Comparison of ENCODE assay signal across 17 cellular contexts in the genomic region with DNA sequence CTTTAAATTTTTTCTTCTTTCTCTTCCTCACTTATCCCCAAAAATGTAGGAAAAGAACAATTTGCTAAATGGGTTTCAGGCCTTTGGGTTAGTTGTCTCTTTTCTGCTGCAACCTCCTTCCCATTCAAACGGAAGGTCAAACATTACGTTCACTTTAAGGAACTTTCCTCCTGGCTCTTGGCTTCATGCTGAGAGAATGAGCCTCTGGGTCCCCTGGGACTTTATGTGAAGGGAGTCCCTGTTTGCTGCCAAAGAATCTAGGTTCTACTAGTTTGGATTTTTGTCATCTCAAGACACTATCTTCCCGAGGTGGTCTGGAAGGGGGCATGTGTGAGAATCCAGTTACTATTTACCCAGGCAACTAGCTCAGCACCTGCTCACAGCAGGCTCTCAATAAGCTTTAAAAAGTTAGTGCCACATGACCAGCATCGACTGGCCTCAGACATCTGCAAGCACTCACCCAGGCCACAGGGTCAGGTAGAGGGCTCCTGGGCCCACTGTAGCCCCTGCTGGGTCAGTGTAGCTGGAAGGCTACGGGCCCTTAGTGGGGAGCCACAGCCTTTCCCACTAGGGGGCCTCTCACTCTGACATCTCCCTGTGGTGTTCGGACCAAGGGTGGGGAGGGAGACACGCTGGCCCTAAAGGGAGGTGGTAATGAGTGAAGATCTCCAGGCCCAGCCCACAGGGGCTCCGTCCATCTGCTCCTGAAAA. TPM values are rescaled to one million over a fixed set of nuclear protein-coding genes. Genes with fewer than 3 reads are reported as not detected.
A peak's percentile ranks its signal among the peaks of the same experiment; 100 is the strongest.
DNase-seq lines count a peak whose midpoint lies in the region; ATAC-seq and TF ChIP-seq lines count a peak whose summit lies in the region.
"Had no signal": no experiment of that assay in that cellular context is flagged by ENCODE, and none has a peak within 500 bp of the region (broad histone marks: within the 10 kb centered on the region; RNA-seq: fewer than 3 reads in every experiment).

No MANE protein-coding gene starts in this region.

- H3K4me1 Mint-ChIP-seq in HFFc6 (ENCODE audit: low read depth) (no peaks in the 10 kb centered on the region), WTC11 (peaks cover 55% of the 10 kb centered on the region)
- no peaks in the 10 kb centered on the region for H3K4me1 Mint-ChIP-seq in activated T-helper 2 cell treated with anti-CD3 and anti-CD28 coated beads, Interferon-gamma antibody, Interleukin-2, Interleukin-4, amounts not matched to agents 10 μg/mL and 5 μg/mL and 100 μg/mL, durations not matched to agents 14 hours and 24 hours and 36 hours (ENCODE audit: low read depth)
- H3K4me1 Mint-ChIP-seq: activated B cell treated with CpG ODN at 0.5 μM for 24 hours, natural killer cell had no signal

- H3K27me3 Mint-ChIP-seq in HFFc6 (ENCODE audit: insufficient read depth): peaks cover 19% of the 10 kb centered on the region
- no peaks in the 10 kb centered on the region for H3K27me3 Mint-ChIP-seq in WTC11 (ENCODE audit: low read depth)
- no peaks in the 10 kb centered on the region for H3K27me3 Mint-ChIP-seq in activated T-helper 2 cell treated with anti-CD3 and anti-CD28 coated beads, Interferon-gamma antibody, Interleukin-2, Interleukin-4, amounts not matched to agents 10 μg/mL and 5 μg/mL and 100 μg/mL, durations not matched to agents 14 hours and 24 hours and 36 hours (ENCODE audit: low read depth)

- peak overlapping the region; percentile 41 to 70 for H3K27ac ChIP-seq in right atrium auricular region
- H3K27ac ChIP-seq: esophagus squamous epithelium, uterus had no signal

- H3K27me3 ChIP-seq in BE2C (no peaks in the 10 kb centered on the region), right atrium auricular region (no peaks in the 10 kb centered on the region)
- H3K27me3 ChIP-seq: esophagus squamous epithelium, uterus had no signal

- intact Hi-C loops in activated T-helper 2 cell treated with anti-CD3 and anti-CD28 coated beads, Interferon-gamma antibody, Interleukin-2, Interleukin-4, amounts not matched to agents 10 μg/mL and 5 μg/mL and 100 μg/mL, durations not matched to agents 14 hours and 24 hours and 36 hours (cut with micrococcal nuclease): no loop called here

- H3K4me3 Mint-ChIP-seq in HFFc6: no peak overlapping the region
- peak overlapping the region; percentile 14; the same call in 1 of the 2 replicates for H3K4me3 Mint-ChIP-seq in WTC11
- H3K4me3 Mint-ChIP-seq in activated T-helper 2 cell treated with anti-CD3 and anti-CD28 coated beads, Interferon-gamma antibody, Interleukin-2, Interleukin-4, amounts not matched to agents 10 μg/mL and 5 μg/mL and 100 μg/mL, durations not matched to agents 14 hours and 24 hours and 36 hours (ENCODE audit: low read depth): no peak overlapping the region
- H3K4me3 Mint-ChIP-seq: activated B cell treated with CpG ODN at 0.5 μM for 24 hours; activated T-cell treated with anti-CD3 and anti-CD28 coated beads, Interleukin-2, amount 50 U/mL, for 4 hours; natural killer cell had no signal

- CTCF ChIA-PET in WTC11 (lab: Charles Lee): interaction anchor here (1.0 to 4.9 kb wide), 4 partner anchors 9 to 138 kb away, joined by 3 to 36 read pairs (median 8); no protein-coding TSS in a partner anchor

- H3K4me1 ChIP-seq in BE2C: peaks cover 6% of the 10 kb centered on the region
- peaks cover 0 to 43% of the 10 kb centered on the region in 2 donors for H3K4me1 ChIP-seq in right atrium auricular region
- H3K4me1 ChIP-seq: uterus had no signal

- peak; percentile 41 for TF ChIP-seq CTCF in BE2C (IDR thresholded peaks at IDR 0.05; ENCODE audit: low read depth, low read length)
- TF ChIP-seq CTCF in HFFc6 (IDR thresholded peaks at IDR 0.05): peak; percentile 48
- no peak for TF ChIP-seq CTCF in WTC11 (IDR thresholded peaks at IDR 0.05)
- TF ChIP-seq CTCF in right atrium auricular region (IDR thresholded peaks at IDR 0.05): peak in 1 of 2 donors; percentile 47
- TF ChIP-seq CTCF in foreskin fibroblast (IDR thresholded peaks at IDR 0.05; ENCODE audit: low read depth, low read length): no peak

- no peaks in the 10 kb centered on the region for H3K9me3 Mint-ChIP-seq in HFFc6
- H3K9me3 Mint-ChIP-seq in WTC11: no peaks in the 10 kb centered on the region
- no peaks in the 10 kb centered on the region for H3K9me3 Mint-ChIP-seq in activated T-helper 2 cell treated with anti-CD3 and anti-CD28 coated beads, Interferon-gamma antibody, Interleukin-2, Interleukin-4, amounts not matched to agents 10 μg/mL and 5 μg/mL and 100 μg/mL, durations not matched to agents 14 hours and 24 hours and 36 hours
- H3K9me3 Mint-ChIP-seq: activated B cell treated with CpG ODN at 0.5 μM for 24 hours; activated T-cell treated with anti-CD3 and anti-CD28 coated beads, Interleukin-2, amount 50 U/mL, for 4 hours; natural killer cell had no signal

- H3K36me3 Mint-ChIP-seq in HFFc6 (ENCODE audit: low read depth) (no peaks in the 10 kb centered on the region), WTC11 (peaks cover 61% of the 10 kb centered on the region)
- H3K36me3 Mint-ChIP-seq in activated T-helper 2 cell treated with anti-CD3 and anti-CD28 coated beads, Interferon-gamma antibody, Interleukin-2, Interleukin-4, amounts not matched to agents 10 μg/mL and 5 μg/mL and 100 μg/mL, durations not matched to agents 14 hours and 24 hours and 36 hours (ENCODE audit: low read depth): no peaks in the 10 kb centered on the region
- H3K36me3 Mint-ChIP-seq: natural killer cell had no signal

- H3K9me3 ChIP-seq in BE2C (no peaks in the 10 kb centered on the region), right atrium auricular region (no peaks in the 10 kb centered on the region)
- H3K9me3 ChIP-seq: esophagus squamous epithelium, uterus had no signal

- ATAC-seq in WTC11 (peak; percentile 35), GM18873 (IDR thresholded peaks at IDR 0.05; ENCODE audit: low FRiP score, unreplicated experiment) (no peak)
- ATAC-seq: activated T-cell treated with anti-CD3 and anti-CD28 coated beads, Interleukin-2, amount 50 U/mL, for 4 hours; natural killer cell had no signal

- no peak overlapping the region for H3K27ac Mint-ChIP-seq in HFFc6
- H3K27ac Mint-ChIP-seq in WTC11: peak overlapping the region; percentile 71
- no peak overlapping the region for H3K27ac Mint-ChIP-seq in activated T-helper 2 cell treated with anti-CD3 and anti-CD28 coated beads, Interferon-gamma antibody, Interleukin-2, Interleukin-4, amounts not matched to agents 10 μg/mL and 5 μg/mL and 100 μg/mL, durations not matched to agents 14 hours and 24 hours and 36 hours
- H3K27ac Mint-ChIP-seq: activated B cell treated with CpG ODN at 0.5 μM for 24 hours, natural killer cell had no signal

- H3K4me3 ChIP-seq in BE2C (ENCODE audit: low read depth, low read length) (no peak overlapping the region), right atrium auricular region (no peak overlapping the region), foreskin fibroblast (ENCODE audit: low read depth in 1 of 2, low read length in 2 of 2) (no peak overlapping the region)
- H3K4me3 ChIP-seq: esophagus squamous epithelium, uterus had no signal

- H3K36me3 ChIP-seq in BE2C: no peaks in the 10 kb centered on the region; the same call in 1 of the 2 replicates
- H3K36me3 ChIP-seq in right atrium auricular region: no peaks in the 10 kb centered on the region
- H3K36me3 ChIP-seq: esophagus squamous epithelium, uterus had no signal

- POLR2A ChIA-PET in WTC11 (lab: Charles Lee): no interaction called here

- DNase-seq in BE2C (no peak), HFFc6 (no peak), WTC11 (ENCODE audit: low spot score) (no peak), right atrium auricular region (ENCODE audit: low spot score) (no peak), T1000 (lab: John Stamatoyannopoulos, UW) (no peak), foreskin fibroblast (no peak)
- no peak for DNase-seq in activated T-helper 2 cell treated with anti-CD3 and anti-CD28 coated beads, Interferon-gamma antibody, Interleukin-2, Interleukin-4, amounts not matched to agents 10 μg/mL and 5 μg/mL and 100 μg/mL, durations not matched to agents 14 hours and 24 hours and 36 hours (ENCODE audit: low spot score)
- DNase-seq: activated B cell treated with CpG ODN at 0.5 μM for 24 hours; activated T-cell treated with anti-CD3 and anti-CD28 coated beads, Interleukin-2, amount 50 U/mL, for 4 hours; esophagus squamous epithelium; GDM1; GOT3; natural killer cell; SHP77 treated with DMSO at 0.1 percent for 48 hours; stimulated activated CD4-positive, alpha-beta T cell treated with anti-CD3 and anti-CD28 coated beads, Interleukin-12 subunit alpha, Interleukin-12 subunit beta, amount 100 ng/mL, for 4 hours; uterus had no signal

TF ChIP-seq in WTC11, 78 proteins besides CTCF, POLR2A, EP300 and RAD21 (continues in another document):
- TF ChIP-seq, protein P1, sequence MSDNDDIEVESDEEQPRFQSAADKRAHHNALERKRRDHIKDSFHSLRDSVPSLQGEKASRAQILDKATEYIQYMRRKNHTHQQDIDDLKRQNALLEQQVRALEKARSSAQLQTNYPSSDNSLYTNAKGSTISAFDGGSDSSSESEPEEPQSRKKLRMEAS (CRISPR knock-in tag; IDR thresholded peaks at IDR 0.05): 0 out of 2 replicates have a peak, but pooled peaks have one; percentile 33
- TF ChIP-seq USF1 (CRISPR knock-in tag; IDR thresholded peaks at IDR 0.05) (peak; percentile 35; the same call in 1 of the 2 replicates), ZNF423 (CRISPR knock-in tag; IDR thresholded peaks at IDR 0.05) (peak; percentile 94), HMGA2 (CRISPR knock-in tag; IDR thresholded peaks at IDR 0.05) (no peak)

RNA-seq across cellular contexts. Expression of gene FAM124A, which starts 40.5 kb away (rescaled TPM):
- polyA plus RNA-seq in BE2C (2012; ENCODE audit: insufficient read depth, insufficient read length, low read depth): 13.1 TPM
- not detected for total RNA-seq in HFFc6 (2021; fragmentation: NEBNext Ultra II Directional; extraction: Animal tissue kit (Norgen Biotek cat#: 25700))
- total RNA-seq in WTC11 (2021): 41.2 to 45.8 TPM (median 41.6 TPM) in 3 replicates
- 1 to 10 TPM; 8.0 to 8.6 TPM for total RNA-seq in right atrium auricular region
- total RNA-seq in activated T-helper 2 cell treated with anti-CD3 and anti-CD28 coated beads, Interferon-gamma antibody, Interleukin-2, Interleukin-4, amounts not matched to agents 10 μg/mL and 5 μg/mL and 100 μg/mL, durations not matched to agents 14 hours and 24 hours and 36 hours: 0.59 and 0.64 TPM in 2 replicates
- total RNA-seq: activated B cell treated with CpG ODN at 0.5 μM for 24 hours, natural killer cell had no signal

Comparison
In these comparisons a context has a peak if more than half of its experiments do, and no peak if none do; other contexts are left out.
1. CTCF ChIP-seq: peak in BE2C (single experiment) and HFFc6 (single experiment); none in WTC11 (single experiment) and foreskin fibroblast (single experiment).